ENCODE assay signal across 2 cellular contexts in the genomic region with DNA sequence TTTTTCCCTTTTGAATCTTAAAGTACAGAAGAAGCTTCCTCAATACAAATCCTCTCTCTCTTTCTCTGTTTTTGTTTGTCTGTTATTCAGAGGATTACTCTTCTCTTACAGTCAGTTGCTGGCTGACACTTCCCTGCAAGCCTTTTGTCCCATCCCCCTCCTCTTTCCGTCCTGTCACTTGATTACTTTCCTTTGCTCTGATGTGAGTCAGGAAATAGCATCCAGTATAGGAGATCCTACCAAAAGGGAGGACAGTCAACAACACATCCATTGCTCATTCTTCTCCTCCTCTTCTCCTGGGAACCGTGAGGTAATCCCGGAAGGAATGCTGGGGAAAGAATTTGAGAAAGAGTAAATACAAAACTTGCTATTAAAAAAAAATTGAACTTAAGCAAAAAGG.
TF ChIP-seq lines count a peak whose summit lies in the region.

No MANE protein-coding gene starts in this region.

TF ChIP-seq in GM23338, 12 proteins besides CTCF, POLR2A, EP300 and RAD21 (continued from another document):
- no peak for TF ChIP-seq CREB1 (CRISPR knock-in tag; IDR thresholded peaks at IDR 0.05; ENCODE audit: low read depth)
- no peak for TF ChIP-seq ZNF114 (CRISPR knock-in tag; IDR thresholded peaks at IDR 0.05)
- no peak for TF ChIP-seq ZNF331 (CRISPR knock-in tag; IDR thresholded peaks at IDR 0.05; ENCODE audit: low read depth)
- TF ChIP-seq, protein P1, sequence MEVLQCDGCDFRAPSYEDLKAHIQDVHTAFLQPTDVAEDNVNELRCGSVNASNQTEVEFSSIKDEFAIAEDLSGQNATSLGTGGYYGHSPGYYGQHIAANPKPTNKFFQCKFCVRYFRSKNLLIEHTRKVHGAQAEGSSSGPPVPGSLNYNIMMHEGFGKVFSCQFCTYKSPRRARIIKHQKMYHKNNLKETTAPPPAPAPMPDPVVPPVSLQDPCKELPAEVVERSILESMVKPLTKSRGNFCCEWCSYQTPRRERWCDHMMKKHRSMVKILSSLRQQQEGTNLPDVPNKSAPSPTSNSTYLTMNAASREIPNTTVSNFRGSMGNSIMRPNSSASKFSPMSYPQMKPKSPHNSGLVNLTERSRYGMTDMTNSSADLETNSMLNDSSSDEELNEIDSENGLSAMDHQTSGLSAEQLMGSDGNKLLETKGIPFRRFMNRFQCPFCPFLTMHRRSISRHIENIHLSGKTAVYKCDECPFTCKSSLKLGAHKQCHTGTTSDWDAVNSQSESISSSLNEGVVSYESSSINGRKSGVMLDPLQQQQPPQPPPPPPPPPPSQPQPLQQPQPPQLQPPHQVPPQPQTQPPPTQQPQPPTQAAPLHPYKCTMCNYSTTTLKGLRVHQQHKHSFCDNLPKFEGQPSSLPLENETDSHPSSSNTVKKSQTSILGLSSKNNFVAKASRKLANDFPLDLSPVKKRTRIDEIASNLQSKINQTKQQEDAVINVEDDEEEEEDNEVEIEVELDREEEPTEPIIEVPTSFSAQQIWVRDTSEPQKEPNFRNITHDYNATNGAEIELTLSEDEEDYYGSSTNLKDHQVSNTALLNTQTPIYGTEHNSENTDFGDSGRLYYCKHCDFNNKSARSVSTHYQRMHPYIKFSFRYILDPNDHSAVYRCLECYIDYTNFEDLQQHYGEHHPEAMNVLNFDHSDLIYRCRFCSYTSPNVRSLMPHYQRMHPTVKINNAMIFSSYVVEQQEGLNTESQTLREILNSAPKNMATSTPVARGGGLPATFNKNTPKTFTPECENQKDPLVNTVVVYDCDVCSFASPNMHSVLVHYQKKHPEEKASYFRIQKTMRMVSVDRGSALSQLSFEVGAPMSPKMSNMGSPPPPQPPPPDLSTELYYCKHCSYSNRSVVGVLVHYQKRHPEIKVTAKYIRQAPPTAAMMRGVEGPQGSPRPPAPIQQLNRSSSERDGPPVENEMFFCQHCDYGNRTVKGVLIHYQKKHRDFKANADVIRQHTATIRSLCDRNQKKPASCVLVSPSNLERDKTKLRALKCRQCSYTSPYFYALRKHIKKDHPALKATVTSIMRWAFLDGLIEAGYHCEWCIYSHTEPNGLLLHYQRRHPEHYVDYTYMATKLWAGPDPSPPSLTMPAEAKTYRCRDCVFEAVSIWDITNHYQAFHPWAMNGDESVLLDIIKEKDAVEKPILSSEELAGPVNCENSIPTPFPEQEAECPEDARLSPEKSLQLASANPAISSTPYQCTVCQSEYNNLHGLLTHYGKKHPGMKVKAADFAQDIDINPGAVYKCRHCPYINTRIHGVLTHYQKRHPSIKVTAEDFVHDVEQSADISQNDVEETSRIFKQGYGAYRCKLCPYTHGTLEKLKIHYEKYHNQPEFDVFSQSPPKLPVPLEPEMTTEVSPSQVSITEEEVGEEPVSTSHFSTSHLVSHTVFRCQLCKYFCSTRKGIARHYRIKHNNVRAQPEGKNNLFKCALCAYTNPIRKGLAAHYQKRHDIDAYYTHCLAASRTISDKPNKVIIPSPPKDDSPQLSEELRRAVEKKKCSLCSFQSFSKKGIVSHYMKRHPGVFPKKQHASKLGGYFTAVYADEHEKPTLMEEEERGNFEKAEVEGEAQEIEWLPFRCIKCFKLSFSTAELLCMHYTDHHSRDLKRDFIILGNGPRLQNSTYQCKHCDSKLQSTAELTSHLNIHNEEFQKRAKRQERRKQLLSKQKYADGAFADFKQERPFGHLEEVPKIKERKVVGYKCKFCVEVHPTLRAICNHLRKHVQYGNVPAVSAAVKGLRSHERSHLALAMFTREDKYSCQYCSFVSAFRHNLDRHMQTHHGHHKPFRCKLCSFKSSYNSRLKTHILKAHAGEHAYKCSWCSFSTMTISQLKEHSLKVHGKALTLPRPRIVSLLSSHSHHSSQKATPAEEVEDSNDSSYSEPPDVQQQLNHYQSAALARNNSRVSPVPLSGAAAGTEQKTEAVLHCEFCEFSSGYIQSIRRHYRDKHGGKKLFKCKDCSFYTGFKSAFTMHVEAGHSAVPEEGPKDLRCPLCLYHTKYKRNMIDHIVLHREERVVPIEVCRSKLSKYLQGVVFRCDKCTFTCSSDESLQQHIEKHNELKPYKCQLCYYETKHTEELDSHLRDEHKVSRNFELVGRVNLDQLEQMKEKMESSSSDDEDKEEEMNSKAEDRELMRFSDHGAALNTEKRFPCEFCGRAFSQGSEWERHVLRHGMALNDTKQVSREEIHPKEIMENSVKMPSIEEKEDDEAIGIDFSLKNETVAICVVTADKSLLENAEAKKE (CRISPR knock-in tag; IDR thresholded peaks at IDR 0.05), result no peak
- no peak for TF ChIP-seq JUNB (IDR thresholded peaks at IDR 0.05; ENCODE audit: unreplicated experiment)
- no peak for TF ChIP-seq NANOG (IDR thresholded peaks at IDR 0.05; ENCODE audit: borderline replicate concordance)
- no peak for TF ChIP-seq EZH2 (IDR thresholded peaks at IDR 0.05; ENCODE audit: low read depth, unreplicated experiment)
- TF ChIP-seq EZH2phosphoT487 (IDR thresholded peaks at IDR 0.05; ENCODE audit: unreplicated experiment), result no peak

TF ChIP-seq in SK-N-SH, 30 proteins besides CTCF, POLR2A, EP300 and RAD21 (continued from another document):
- TF ChIP-seq RXRA (IDR thresholded peaks at IDR 0.05; ENCODE audit: borderline replicate concordance, low read depth), result no peak
- no peak for TF ChIP-seq YY1 (IDR thresholded peaks at IDR 0.05; ENCODE audit: low read depth)
- no peak for TF ChIP-seq JUND (IDR thresholded peaks at IDR 0.05)
TF ChIP-seq in SK-N-SH: peak in this region for 0.
